23 cellular contexts compared by ENCODE assay signal in the genomic region with DNA sequence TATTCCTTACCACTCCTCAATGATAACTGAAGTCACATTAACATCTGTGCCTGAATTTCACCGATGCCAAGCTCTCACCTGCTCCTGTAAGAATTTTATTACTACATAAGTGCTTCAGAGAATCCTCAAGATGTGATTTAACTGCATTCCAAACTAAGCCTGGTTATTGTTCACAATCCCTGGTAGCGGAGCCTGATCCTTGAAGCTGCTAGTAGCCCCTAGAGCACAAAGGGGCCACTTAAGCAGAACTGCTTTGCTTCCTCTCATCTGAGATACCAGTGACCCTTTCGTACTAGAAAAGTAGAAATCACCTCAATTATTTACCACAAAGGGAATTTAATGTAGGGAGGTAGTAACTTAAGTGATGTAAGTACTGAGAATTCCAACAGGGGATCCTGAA.
"Had no signal": no experiment of that assay in that cellular context is flagged by ENCODE, and none has a peak within 500 bp of the region (broad histone marks: within the 10 kb centered on the region; RNA-seq: fewer than 3 reads in every experiment).

No MANE protein-coding gene starts in this region.

- H3K9me3 Mint-ChIP-seq: activated B cell treated with CpG ODN at 0.5 μM for 24 hours; activated naive CD8-positive, alpha-beta T cell treated with anti-CD3 and anti-CD28 coated beads for 36 hours; central memory CD8-positive, alpha-beta T cell; nephron; stimulated activated memory B cell treated with anti-CD40 and anti-IgM and Interleukin-4, amounts not matched to agents 10 μg/mL and 1 μg/mL and 100 μg/mL, for 72 hours had no signal

- H2AFZ ChIP-seq: hepatocyte had no signal

- H3K4me1 ChIP-seq: stomach, suprapubic skin, transverse colon had no signal

- H3K4me2 ChIP-seq: hepatocyte, smooth muscle cell had no signal

- H3K36me3 ChIP-seq: stomach, suprapubic skin, transverse colon had no signal

- DNase-seq: activated B cell treated with CpG ODN at 0.5 μM for 24 hours; activated CD4-positive, alpha-beta T cell treated with anti-CD3 and anti-CD28 coated beads for 36 hours; activated CD4-positive, alpha-beta T cell treated with anti-CD3 and anti-CD28 coated beads, Interleukin-2, amount 50 U/mL, for 48 hours; activated naive CD4-positive, alpha-beta T cell treated with Interleukin-2 at 50 U/mL for 16 hours; activated naive CD8-positive, alpha-beta T cell treated with anti-CD3 and anti-CD28 coated beads for 36 hours; activated T-cell treated with anti-CD3 and anti-CD28 coated beads, Interleukin-2, amount 50 U/mL, for 48 hours; effector memory CD4-positive, alpha-beta T cell; foreskin melanocyte; glutamatergic neuron; occipital lobe; posterior cingulate gyrus; stimulated activated CD4-positive, alpha-beta T cell treated with anti-CD3 and anti-CD28 coated beads, Interleukin-15, amount 100 ng/mL, for 24 hours; stomach; T-helper 9 cell; transverse colon had no signal

- H3K27ac ChIP-seq: hepatocyte, stomach, suprapubic skin, transverse colon had no signal

- H3K4me3 ChIP-seq: hepatocyte, smooth muscle cell, stomach, suprapubic skin, transverse colon had no signal

- H3K27ac Mint-ChIP-seq: activated B cell treated with CpG ODN at 0.5 μM for 24 hours; activated CD4-positive, alpha-beta T cell treated with anti-CD3 and anti-CD28 coated beads for 36 hours; activated naive CD8-positive, alpha-beta T cell treated with anti-CD3 and anti-CD28 coated beads for 36 hours; nephron; stimulated activated memory B cell treated with anti-CD40 and anti-IgM and Interleukin-4, amounts not matched to agents 10 μg/mL and 1 μg/mL and 100 μg/mL, for 72 hours had no signal

- H3K4me1 Mint-ChIP-seq: activated B cell treated with CpG ODN at 0.5 μM for 24 hours; activated CD4-positive, alpha-beta T cell treated with anti-CD3 and anti-CD28 coated beads for 36 hours; activated naive CD8-positive, alpha-beta T cell treated with anti-CD3 and anti-CD28 coated beads for 36 hours; central memory CD8-positive, alpha-beta T cell; stimulated activated memory B cell treated with anti-CD40 and anti-IgM and Interleukin-4, amounts not matched to agents 10 μg/mL and 1 μg/mL and 100 μg/mL, for 72 hours had no signal

- ATAC-seq: activated CD4-positive, alpha-beta T cell treated with anti-CD3 and anti-CD28 coated beads for 36 hours; esophagus mucosa; sciatic nerve had no signal

- H3K36me3 Mint-ChIP-seq: activated naive CD8-positive, alpha-beta T cell treated with anti-CD3 and anti-CD28 coated beads for 36 hours; stimulated activated memory B cell treated with anti-CD40 and anti-IgM and Interleukin-4, amounts not matched to agents 10 μg/mL and 1 μg/mL and 100 μg/mL, for 72 hours had no signal

- H3K4me3 Mint-ChIP-seq: activated B cell treated with CpG ODN at 0.5 μM for 24 hours; activated CD4-positive, alpha-beta T cell treated with anti-CD3 and anti-CD28 coated beads for 36 hours; activated naive CD8-positive, alpha-beta T cell treated with anti-CD3 and anti-CD28 coated beads for 36 hours; central memory CD8-positive, alpha-beta T cell; nephron; stimulated activated memory B cell treated with anti-CD40 and anti-IgM and Interleukin-4, amounts not matched to agents 10 μg/mL and 1 μg/mL and 100 μg/mL, for 72 hours had no signal

- H3K27me3 ChIP-seq: hepatocyte, stomach, suprapubic skin, transverse colon had no signal

- H3K9me3 ChIP-seq: stomach, suprapubic skin, transverse colon had no signal

- H3K27me3 Mint-ChIP-seq: activated B cell treated with CpG ODN at 0.5 μM for 24 hours; activated naive CD8-positive, alpha-beta T cell treated with anti-CD3 and anti-CD28 coated beads for 36 hours; central memory CD8-positive, alpha-beta T cell; stimulated activated memory B cell treated with anti-CD40 and anti-IgM and Interleukin-4, amounts not matched to agents 10 μg/mL and 1 μg/mL and 100 μg/mL, for 72 hours had no signal
